In the genomic region with DNA sequence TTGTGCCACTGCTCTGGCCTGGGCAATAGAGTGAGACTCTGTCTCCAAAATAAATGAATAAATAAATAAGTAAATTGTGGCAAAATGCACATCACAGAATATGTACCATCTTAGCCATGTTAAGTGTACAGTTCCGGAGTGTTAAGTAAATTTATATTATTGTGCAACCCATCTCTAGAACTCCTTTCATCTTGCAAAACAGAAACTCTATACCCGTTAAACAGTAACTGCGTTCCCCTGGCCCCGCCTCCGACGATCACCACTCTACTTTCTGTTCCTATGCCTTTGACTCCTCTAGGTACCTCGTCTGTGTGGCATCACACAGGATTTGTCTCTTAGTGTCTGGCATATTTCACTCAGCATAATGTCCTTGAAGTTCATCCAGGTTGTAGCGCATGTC, we compare ENCODE assay signal across 21 cellular contexts.
"Had no signal": no experiment of that assay in that cellular context is flagged by ENCODE, and none has a peak within 500 bp of the region (broad histone marks: within the 10 kb centered on the region; RNA-seq: fewer than 3 reads in every experiment).

No MANE protein-coding gene starts in this region.

- H3K27ac ChIP-seq: VCaP had no signal

- ATAC-seq: activated T-helper 17 cell treated with anti-CD3 and anti-CD28 coated beads, Interleukin-2, amount 50 U/mL, for 72 hours; PC-3; T-helper 17 cell had no signal

- DNase-seq: activated CD4-positive, alpha-beta memory T cell treated with anti-CD3 and anti-CD28 coated beads for 36 hours; activated CD4-positive, alpha-beta T cell treated with anti-CD3 and anti-CD28 coated beads, Interleukin-2, amount 10 ng/mL, durations not matched to agents 7 days and 5 days; activated CD4-positive, CD25-positive, alpha-beta regulatory T cell; activated CD8-positive, alpha-beta memory T cell treated with anti-CD3 and anti-CD28 coated beads for 24 hours; activated gamma-delta T cell; activated naive CD4-positive, alpha-beta T cell treated with anti-CD3 and anti-CD28 coated beads for 36 hours; activated T-cell treated with anti-CD3 and anti-CD28 coated beads for 4 hours; activated T-cell treated with anti-CD3 and anti-CD28 coated beads, Interleukin-2, amount 50 U/mL, for 48 hours; amygdala; KG1; NCI-H1105 treated with DMSO at 0.1 percent for 48 hours; NCI-H1436 treated with DMSO at 0.1 percent for 48 hours; NCI-H187; NCI-H2081; NCI-H524; PC-3; SHP77; T-helper 17 cell; T-helper 9 cell had no signal
